20 cellular contexts compared by ENCODE assay signal in the genomic region with DNA sequence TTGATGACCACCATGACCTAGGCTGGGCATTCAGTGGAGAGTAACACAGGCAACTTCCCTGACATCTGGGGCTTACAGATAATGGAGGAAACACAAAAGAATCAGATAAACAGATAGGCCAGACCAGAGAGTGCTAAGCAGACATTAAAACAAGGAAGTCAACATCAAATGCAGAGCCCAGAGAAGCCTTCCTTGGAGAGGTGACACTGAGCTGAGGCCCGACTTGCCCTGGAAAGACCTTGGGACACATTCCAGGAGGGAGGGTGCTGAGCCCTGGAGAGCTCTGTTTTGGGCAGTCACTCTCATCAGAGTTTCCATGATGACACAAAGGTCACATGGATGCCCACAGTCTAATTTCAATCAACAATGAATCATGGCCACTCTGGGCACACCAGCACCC. TPM values are rescaled to one million over a fixed set of nuclear protein-coding genes. Genes with fewer than 3 reads are reported as not detected.
"Had no signal": no experiment of that assay in that cellular context is flagged by ENCODE, and none has a peak within 500 bp of the region (broad histone marks: within the 10 kb centered on the region; RNA-seq: fewer than 3 reads in every experiment).

No MANE protein-coding gene starts in this region.

- ATAC-seq: activated CD4-positive, CD25-positive, alpha-beta regulatory T cell treated with anti-CD3 and anti-CD28 coated beads, Interleukin-2, amount 50 U/mL, for 24 hours; sciatic nerve; stimulated activated effector memory CD8-positive, alpha-beta T cell treated with anti-CD3 and anti-CD28 coated beads, Interleukin-12 subunit alpha, Interleukin-12 subunit beta, amount 100 ng/mL, for 72 hours; upper lobe of right lung had no signal

- H3K36me3 Mint-ChIP-seq: mesothelial cell of epicardium; stimulated activated effector memory CD8-positive, alpha-beta T cell treated with anti-CD3 and anti-CD28 coated beads, Interleukin-12 subunit alpha, Interleukin-12 subunit beta, amount 100 ng/mL, for 72 hours had no signal

- H3K36me3 ChIP-seq: ascending aorta, esophagus muscularis mucosa, upper lobe of right lung had no signal

- H3K27me3 ChIP-seq: ascending aorta, esophagus muscularis mucosa had no signal

- H3K4me3 ChIP-seq: ascending aorta, esophagus muscularis mucosa, smooth muscle cell, upper lobe of right lung had no signal

- H3K27ac ChIP-seq: ascending aorta, esophagus muscularis mucosa, parathyroid adenoma, upper lobe of right lung had no signal

- H3K4me3 Mint-ChIP-seq: immature natural killer cell; mesothelial cell of epicardium; nephron; stimulated activated effector memory CD8-positive, alpha-beta T cell treated with anti-CD3 and anti-CD28 coated beads, Interleukin-12 subunit alpha, Interleukin-12 subunit beta, amount 100 ng/mL, for 72 hours had no signal

- DNase-seq: activated CD4-positive, alpha-beta T cell treated with anti-CD3 and anti-CD28 coated beads, Interleukin-2, amount 50 U/mL, for 1 hour; activated CD8-positive, alpha-beta memory T cell treated with anti-CD3 and anti-CD28 coated beads, Interleukin-2, amount 50 U/mL, for 48 hours; activated effector memory CD4-positive, alpha-beta T cell treated with anti-CD3 and anti-CD28 coated beads, Interleukin-2, amount 50 U/mL, for 16 hours; activated naive CD4-positive, alpha-beta T cell treated with anti-CD3 and anti-CD28 coated beads, Interleukin-2, amount 50 U/mL, for 16 hours; activated T-cell treated with anti-CD3 and anti-CD28 coated beads, Interleukin-2, amount 50 U/mL, for 48 hours; cerebellar nuclear complex; cortex of kidney; immature natural killer cell; stimulated activated CD4-positive, alpha-beta T cell treated with anti-CD3 and anti-CD28 coated beads, Interleukin-4, amount 100 ng/mL, for 24 hours; upper lobe of right lung had no signal

- H3K4me1 Mint-ChIP-seq: immature natural killer cell; mesothelial cell of epicardium; nephron; stimulated activated effector memory CD8-positive, alpha-beta T cell treated with anti-CD3 and anti-CD28 coated beads, Interleukin-12 subunit alpha, Interleukin-12 subunit beta, amount 100 ng/mL, for 72 hours had no signal

- H3K27ac Mint-ChIP-seq: immature natural killer cell; mesothelial cell of epicardium; nephron; stimulated activated effector memory CD8-positive, alpha-beta T cell treated with anti-CD3 and anti-CD28 coated beads, Interleukin-12 subunit alpha, Interleukin-12 subunit beta, amount 100 ng/mL, for 72 hours had no signal

- H3K4me1 ChIP-seq: ascending aorta, esophagus muscularis mucosa, parathyroid adenoma, upper lobe of right lung had no signal

- H3K9me3 Mint-ChIP-seq: immature natural killer cell; mesothelial cell of epicardium; nephron; stimulated activated effector memory CD8-positive, alpha-beta T cell treated with anti-CD3 and anti-CD28 coated beads, Interleukin-12 subunit alpha, Interleukin-12 subunit beta, amount 100 ng/mL, for 72 hours had no signal

- H3K9me3 ChIP-seq: ascending aorta, esophagus muscularis mucosa, upper lobe of right lung had no signal

RNA-seq across cellular contexts. Expression of gene C5orf58, which starts 31.9 kb away (rescaled TPM):
- total RNA-seq: ascending aorta, liver, mesothelial cell of epicardium, sciatic nerve, smooth muscle cell, upper lobe of right lung had no signal
- polyA plus RNA-seq: smooth muscle cell had no signal
